In the genomic region with DNA sequence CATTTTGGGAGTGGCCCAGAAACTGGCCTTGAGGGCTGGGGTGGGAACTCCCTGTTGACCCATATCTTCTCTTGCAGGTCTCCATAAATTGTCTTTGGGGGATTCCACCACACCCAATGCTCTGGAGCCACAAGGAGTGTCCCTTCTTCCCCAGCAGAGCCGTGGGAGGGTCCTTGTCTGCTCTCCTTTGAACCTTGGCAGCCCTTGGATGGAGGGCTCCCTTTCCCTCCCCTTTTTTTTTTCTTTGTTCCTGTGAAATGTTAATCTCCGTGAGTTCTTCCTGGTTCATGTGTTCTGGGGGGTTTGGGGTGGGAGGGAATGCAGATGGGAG, we compare ENCODE assay signal across 20 cellular contexts. TPM values are rescaled to one million over a fixed set of nuclear protein-coding genes. Genes with fewer than 3 reads are reported as not detected.
DNase-seq lines count a peak whose midpoint lies in the region; ATAC-seq and TF ChIP-seq lines count a peak whose summit lies in the region.
"Had no signal": no experiment of that assay in that cellular context is flagged by ENCODE, and none has a peak within 500 bp of the region (broad histone marks: within the 10 kb centered on the region; RNA-seq: fewer than 3 reads in every experiment).

No MANE protein-coding gene starts in this region.

- H3K27ac ChIP-seq in mammary epithelial cell (ENCODE audit: insufficient read depth, low read depth, low read length) (no peak overlapping the region), hepatocyte (peak overlapping the region; percentile 23), tibial nerve (peak overlapping the region; percentile 68 to 100 (median 82))
- H3K27ac ChIP-seq: left lung had no signal

- no peak overlapping the region for H3K9ac ChIP-seq in mammary epithelial cell (ENCODE audit: insufficient read depth, low read length)

- H3K36me3 Mint-ChIP-seq in MCF 10A (ENCODE audit: insufficient read depth, unreplicated experiment): peaks cover 98% of the 10 kb centered on the region
- peaks cover 76% of the 10 kb centered on the region for H3K36me3 Mint-ChIP-seq in WTC11
- H3K36me3 Mint-ChIP-seq in naive thymus-derived CD8-positive, alpha-beta T cell: peaks cover 6 to 89% (median 23%) of the 10 kb centered on the region in 3 donors

- peak overlapping the region; percentile 81 for H3K27ac Mint-ChIP-seq in MCF 10A (ENCODE audit: low read depth, unreplicated experiment)
- 0 out of 2 replicates have a peak overlapping the region, but pooled peaks have one; percentile 27 for H3K27ac Mint-ChIP-seq in WTC11
- peak overlapping the region in 5 of 10 donors; percentile 20 to 93 (median 50) for H3K27ac Mint-ChIP-seq in naive thymus-derived CD8-positive, alpha-beta T cell
- H3K27ac Mint-ChIP-seq: T-cell had no signal

- H3K4me3 ChIP-seq in mammary epithelial cell (replicated peaks in 1 of 3; ENCODE audit: insufficient read depth in 1 of 3, low read depth in 2 of 3, low read length in 3 of 3) (no peak overlapping the region), hepatocyte (no peak overlapping the region), tibial nerve (no peak overlapping the region)
- H3K4me3 ChIP-seq: esophagus muscularis mucosa, HAP-1, left lung had no signal

- TF ChIP-seq CTCF in MCF 10A (IDR thresholded peaks at IDR 0.05; ENCODE audit: unreplicated experiment): no peak
- TF ChIP-seq CTCF in mammary epithelial cell (conservative IDR thresholded peaks at IDR 0.05 in 1 of 2, IDR thresholded peaks at IDR 0.05 in 1 of 2; ENCODE audit: extremely low read depth in 1 of 2, insufficient read depth in 1 of 2, low read depth in 1 of 2, low read length in 2 of 2): no peak
- no peak for TF ChIP-seq CTCF in WTC11 (IDR thresholded peaks at IDR 0.05)
- TF ChIP-seq CTCF in hepatocyte (IDR thresholded peaks at IDR 0.05; ENCODE audit: poor library complexity): no peak
- TF ChIP-seq CTCF in tibial nerve (IDR thresholded peaks at IDR 0.05): no peak

- no peaks in the 10 kb centered on the region for H3K9me2 ChIP-seq in hepatocyte (replicated peaks; ENCODE audit: insufficient read depth)

- 80% methylated on average over 1 of the region's 2 CpGs for WGBS in mammary epithelial cell (ENCODE audit: low coverage, missing lambda C conversion rate)
- WGBS in hepatocyte (ENCODE audit: low lambda C conversion rate, missing lambda C conversion rate): 95% methylated on average over 2 of the region's 2 CpGs
- 47 to 62% methylated on average over 2 of the region's 2 CpGs for WGBS in tibial nerve, 2 donors

- dilution Hi-C loops in mammary epithelial cell (cut with HindIII; ENCODE audit: low sequenced_read_pairs): loop anchor here (5.0 kb wide), 2 partner anchors 112 to 142 kb away; a partner anchor contains a TSS

- H3K27me3 Mint-ChIP-seq in MCF 10A (ENCODE audit: insufficient read depth, unreplicated experiment): no peaks in the 10 kb centered on the region
- no peaks in the 10 kb centered on the region for H3K27me3 Mint-ChIP-seq in WTC11 (ENCODE audit: low read depth)
- no peaks in the 10 kb centered on the region for H3K27me3 Mint-ChIP-seq in naive thymus-derived CD8-positive, alpha-beta T cell
- H3K27me3 Mint-ChIP-seq: naive thymus-derived CD4-positive, alpha-beta T cell; T-cell had no signal

- CTCF ChIA-PET in MCF 10A (lab: Yijun Ruan, JAX) (interaction anchor here (3.4 kb wide), 1 partner anchor 18 kb away, joined by 15 read pairs; a partner anchor contains a TSS), mammary epithelial cell (lab: Charles Lee; ENCODE audit: low non-redundant PET) (no interaction called here), WTC11 (lab: Charles Lee) (interaction anchor here (1.0 kb wide), 1 partner anchor 12 kb away, joined by 4 read pairs; no protein-coding TSS in a partner anchor)

- H3K36me3 ChIP-seq in mammary epithelial cell (ENCODE audit: insufficient read depth, low read length) (peaks cover 34% of the 10 kb centered on the region), hepatocyte (replicated peaks; ENCODE audit: insufficient read depth, low read depth) (no peaks in the 10 kb centered on the region), tibial nerve (peaks cover 8 to 89% (median 51%) of the 10 kb centered on the region in 3 donors)

- DNase-seq in MCF 10A (ENCODE audit: unreplicated experiment): no peak
- DNase-seq in mammary epithelial cell: no peak
- no peak for DNase-seq in WTC11 (ENCODE audit: low spot score)
- no peak for DNase-seq in hepatocyte (ENCODE audit: low spot score)
- DNase-seq in tibial nerve (ENCODE audit: low spot score in 2 of 2): no peak
- no peak for DNase-seq in stimulated activated naive CD4-positive, alpha-beta T cell (lab: John Stamatoyannopoulos, UW)
- no peak for DNase-seq in naive thymus-derived CD8-positive, alpha-beta T cell
- DNase-seq: hypothalamus; left lung; NCI-H187 treated with DMSO at 0.1 percent for 48 hours; NCI-H526 treated with DMSO at 0.1 percent for 48 hours; right cardiac atrium; stimulated activated CD8-positive, alpha-beta memory T cell treated with anti-CD3 and anti-CD28 coated beads, Interleukin-4, amount 100 ng/mL, for 48 hours had no signal

- no peak for TF ChIP-seq EP300 in tibial nerve (IDR thresholded peaks at IDR 0.05)

- H3K4me3 Mint-ChIP-seq in MCF 10A (ENCODE audit: unreplicated experiment) (peak overlapping the region; percentile 74), WTC11 (no peak overlapping the region)
- H3K4me3 Mint-ChIP-seq in naive thymus-derived CD8-positive, alpha-beta T cell: no peak overlapping the region

- H4K20me1 ChIP-seq in mammary epithelial cell (ENCODE audit: insufficient read depth, low read length) (no peaks in the 10 kb centered on the region), hepatocyte (ENCODE audit: insufficient read depth, poor library complexity, severe bottlenecking) (peaks cover 60% of the 10 kb centered on the region)

- no peaks in the 10 kb centered on the region for H3K9me3 Mint-ChIP-seq in MCF 10A (ENCODE audit: unreplicated experiment)
- peaks cover 9% of the 10 kb centered on the region for H3K9me3 Mint-ChIP-seq in WTC11
- H3K9me3 Mint-ChIP-seq in naive thymus-derived CD8-positive, alpha-beta T cell: no peaks in the 10 kb centered on the region
- H3K9me3 Mint-ChIP-seq: T-cell had no signal

- in situ Hi-C loops in mammary epithelial cell (cut with MboI; ENCODE audit: low sequenced_read_pairs in 2 of 2): loop anchor here in 1 of 2 donors (10.0 kb wide), 1 partner anchor 64 kb away; a partner anchor contains a TSS

- no peaks in the 10 kb centered on the region for H3K27me3 ChIP-seq in mammary epithelial cell (ENCODE audit: insufficient read depth, low read length)
- no peaks in the 10 kb centered on the region for H3K27me3 ChIP-seq in hepatocyte
- H3K27me3 ChIP-seq in tibial nerve: no peaks in the 10 kb centered on the region
- H3K27me3 ChIP-seq: esophagus muscularis mucosa, left lung had no signal

- POLR2A ChIA-PET in MCF 10A (lab: Yijun Ruan, JAX) (interaction anchor here (1.1 to 4.8 kb wide), 6 partner anchors 13 to 98 kb away, joined by 4 to 190 read pairs (median 27); a partner anchor contains a TSS), WTC11 (lab: Charles Lee) (no interaction called here)
- POLR2A ChIA-PET in naive thymus-derived CD8-positive, alpha-beta T cell (lab: Charles Lee): interaction anchor here (0.6 to 1.2 kb wide), 2 partner anchors 14 to 19 kb away, joined by 3 to 5 read pairs; a partner anchor contains a TSS

- H3K9me3 ChIP-seq in mammary epithelial cell (replicated peaks; ENCODE audit: insufficient read depth, low read length) (no peaks in the 10 kb centered on the region), hepatocyte (ENCODE audit: low read depth) (no peaks in the 10 kb centered on the region), tibial nerve (no peaks in the 10 kb centered on the region)
- H3K9me3 ChIP-seq: esophagus muscularis mucosa, HAP-1, left lung had no signal

- intact Hi-C loops in MCF 10A (cut with micrococcal nuclease) (loop anchor here (1.0 kb wide), 1 partner anchor 49 kb away; no protein-coding TSS in a partner anchor), mammary epithelial cell (cut with micrococcal nuclease) (no loop called here)

- H3K4me2 ChIP-seq in mammary epithelial cell (ENCODE audit: insufficient read depth, low read depth, low read length) (no peak overlapping the region), hepatocyte (no peak overlapping the region)

- H2AFZ ChIP-seq in mammary epithelial cell (ENCODE audit: low read depth, low read length): no peak overlapping the region
- H2AFZ ChIP-seq in hepatocyte: no peak overlapping the region

- H3K4me1 Mint-ChIP-seq in MCF 10A (ENCODE audit: insufficient read depth, unreplicated experiment) (peaks cover 53% of the 10 kb centered on the region), WTC11 (peaks cover 6% of the 10 kb centered on the region)
- peaks cover 22 to 50% (median 31%) of the 10 kb centered on the region in 4 donors for H3K4me1 Mint-ChIP-seq in naive thymus-derived CD8-positive, alpha-beta T cell

- BruUV-seq in MCF 10A (replicated peaks; lab: Mats Ljungman, UMichigan): no TSS peak
- BruUV-seq in mammary epithelial cell (replicated peaks; lab: Mats Ljungman, UMichigan): no TSS peak

- no peak for TF ChIP-seq POLR2A in tibial nerve (IDR thresholded peaks at IDR 0.05)

- peaks cover 91% of the 10 kb centered on the region for H3K79me2 ChIP-seq in mammary epithelial cell (ENCODE audit: insufficient read depth, low read length)
- peaks cover 58% of the 10 kb centered on the region for H3K79me2 ChIP-seq in hepatocyte

- H3K4me1 ChIP-seq in mammary epithelial cell (ENCODE audit: insufficient read depth, low read length) (peaks cover 45% of the 10 kb centered on the region), hepatocyte (ENCODE audit: insufficient read depth) (peaks cover 7% of the 10 kb centered on the region), tibial nerve (peaks cover 0 to 96% (median 28%) of the 10 kb centered on the region in 4 donors)

- ATAC-seq in WTC11 (no peak; the same call in 1 of the 2 replicates), HG03045 (IDR thresholded peaks at IDR 0.05; ENCODE audit: unreplicated experiment) (no peak)
- ATAC-seq in naive thymus-derived CD8-positive, alpha-beta T cell: no peak
- ATAC-seq: activated CD4-positive, CD25-positive, alpha-beta regulatory T cell treated with anti-CD3 and anti-CD28 coated beads, Interleukin-2, amount 50 U/mL, for 24 hours had no signal

RNA-seq across cellular contexts. Expression of a gene that starts 6.3 kb away (rescaled TPM):
- total RNA-seq in MCF 10A (2022): 438 and 504 TPM in 2 replicates
- total RNA-seq in mammary epithelial cell: 100 to 1,000 TPM; 225 to 294 TPM
- polyA plus RNA-seq in mammary epithelial cell: 278 TPM
- 194 TPM for polyA minus RNA-seq in mammary epithelial cell
- total RNA-seq in WTC11 (2021): 252 to 267 TPM (median 267 TPM) in 3 replicates
- 255 and 540 TPM in 2 replicates for total RNA-seq in hepatocyte
- polyA plus RNA-seq in hepatocyte: 627 and 642 TPM in 2 replicates
- 100 to 1,000 TPM; 293 to 759 (median 513) TPM for total RNA-seq in tibial nerve
- 100 to 1,000 TPM; 121 to 137 TPM for total RNA-seq in naive thymus-derived CD8-positive, alpha-beta T cell
- 100 to 1,000 TPM; 230 to 301 (median 288) TPM for polyA plus RNA-seq in naive thymus-derived CD8-positive, alpha-beta T cell

RNA-seq across cellular contexts. Expression of a gene that starts 16.6 kb away (rescaled TPM):
- total RNA-seq in MCF 10A (2022) (not detected in 2 replicates), mammary epithelial cell (not detected), WTC11 (2021) (0.18 to 0.44 TPM (median 0.24 TPM) in 3 replicates), hepatocyte (0.20 TPM in 1 of 2 replicates, not detected in the other), tibial nerve (not detected)
- polyA plus RNA-seq in mammary epithelial cell (not detected), hepatocyte (not detected in 2 replicates)
- not detected for polyA minus RNA-seq in mammary epithelial cell
- not detected for total RNA-seq in naive thymus-derived CD8-positive, alpha-beta T cell
- polyA plus RNA-seq in naive thymus-derived CD8-positive, alpha-beta T cell: under 1 TPM in 1 of 3 donors, not detected in 2; 0.99 TPM
- total RNA-seq: esophagus muscularis mucosa, left lung, right cardiac atrium, T-cell had no signal
- polyA plus RNA-seq: adipose tissue; naive thymus-derived CD4-positive, alpha-beta T cell; right cardiac atrium had no signal

RNA-seq across cellular contexts. Expression of a gene that starts 18.3 kb away (rescaled TPM):
- total RNA-seq in MCF 10A (2022) (710 and 779 TPM in 2 replicates), mammary epithelial cell (100 to 1,000 TPM in 1 of 2 donors, 10 to 100 TPM in 1; 76.5 to 493 TPM), WTC11 (2021) (769 to 823 TPM (median 815 TPM) in 3 replicates), hepatocyte (82.9 and 142 TPM in 2 replicates), tibial nerve (1,000 to 10,000 TPM in 1 of 4 donors, 100 to 1,000 TPM in 3; 843 to 1,374 (median 886) TPM)
- polyA plus RNA-seq in mammary epithelial cell (123 TPM), hepatocyte (403 and 666 TPM in 2 replicates)
- polyA minus RNA-seq in mammary epithelial cell: 576 TPM
- 100 to 1,000 TPM; 927 to 965 TPM for total RNA-seq in naive thymus-derived CD8-positive, alpha-beta T cell
- 100 to 1,000 TPM in 1 of 3 donors, 10 to 100 TPM in 2; 25.5 to 110 (median 62.4) TPM for polyA plus RNA-seq in naive thymus-derived CD8-positive, alpha-beta T cell

RNA-seq across cellular contexts. Expression of a gene that starts 27.5 kb away (rescaled TPM):
- total RNA-seq in MCF 10A (2022) (not detected in 2 replicates), mammary epithelial cell (not detected), WTC11 (2021) (not detected in 3 replicates), hepatocyte (not detected in 2 replicates), tibial nerve (not detected)
- polyA plus RNA-seq in mammary epithelial cell (not detected), hepatocyte (not detected in 2 replicates)
- not detected for polyA minus RNA-seq in mammary epithelial cell
- not detected for total RNA-seq in naive thymus-derived CD8-positive, alpha-beta T cell
- polyA plus RNA-seq in naive thymus-derived CD8-positive, alpha-beta T cell: not detected
- total RNA-seq: esophagus muscularis mucosa; left lung; naive thymus-derived CD4-positive, alpha-beta T cell; right cardiac atrium; T-cell had no signal
- polyA plus RNA-seq: adipose tissue; naive thymus-derived CD4-positive, alpha-beta T cell; right cardiac atrium had no signal

RNA-seq across cellular contexts. Expression of a gene that starts 46.3 kb away (rescaled TPM):
- 16.4 TPM in 2 replicates for total RNA-seq in MCF 10A (2022)
- 10 to 100 TPM in 1 of 2 donors, under 1 TPM in 1; 0.75 to 24.3 TPM for total RNA-seq in mammary epithelial cell
- 3.6 TPM for polyA plus RNA-seq in mammary epithelial cell
- 7.3 TPM for polyA minus RNA-seq in mammary epithelial cell
- 1.2 to 1.5 TPM (median 1.4 TPM) in 3 replicates for total RNA-seq in WTC11 (2021)
- total RNA-seq in hepatocyte: not detected in 2 replicates
- polyA plus RNA-seq in hepatocyte: not detected in 2 replicates
- total RNA-seq in tibial nerve: not detected
- total RNA-seq in naive thymus-derived CD8-positive, alpha-beta T cell: 1 to 10 TPM; 2.0 to 2.9 TPM
- 10 to 100 TPM in 1 of 3 donors, 1 to 10 TPM in 2; 1.5 to 14.7 (median 3.2) TPM for polyA plus RNA-seq in naive thymus-derived CD8-positive, alpha-beta T cell
- total RNA-seq: esophagus muscularis mucosa, right cardiac atrium had no signal
- polyA plus RNA-seq: right cardiac atrium had no signal
